In genomic region chr18:12819330-12819729, GRCh38 we compare ENCODE assay signal across 11 cellular contexts.
DNase-seq lines count a peak whose midpoint lies in the region; ATAC-seq and TF ChIP-seq lines count a peak whose summit lies in the region.
"Had no signal": no experiment of that assay in that cellular context is flagged by ENCODE, and none has a peak within 500 bp of the region (broad histone marks: within the 10 kb centered on the region; RNA-seq: fewer than 3 reads in every experiment).

No MANE protein-coding gene starts in this region.

- H3K9me3 Mint-ChIP-seq in activated T-helper 17 cell treated with anti-CD3 and anti-CD28 coated beads, Interleukin-2, amount 50 U/mL, for 72 hours, result no peaks in the 10 kb centered on the region

- H3K27me3 Mint-ChIP-seq in activated T-helper 17 cell treated with anti-CD3 and anti-CD28 coated beads, Interleukin-2, amount 50 U/mL, for 72 hours, result no peaks in the 10 kb centered on the region

- H3K4me3 Mint-ChIP-seq in activated T-helper 17 cell treated with anti-CD3 and anti-CD28 coated beads, Interleukin-2, amount 50 U/mL, for 72 hours, result no peak overlapping the region

- DNase-seq in GM13976 (ENCODE audit: low spot score) (peak; percentile 48), cortex of kidney (lab: John Stamatoyannopoulos, UW) (no peak), EL (no peak), H4 (ENCODE audit: low spot score) (no peak)
- DNase-seq: activated effector memory CD4-positive, alpha-beta T cell treated with Interleukin-2 at 50 U/mL for 16 hours; KBM-7; NCI-H524 had no signal

- H3K27ac Mint-ChIP-seq in activated T-helper 17 cell treated with anti-CD3 and anti-CD28 coated beads, Interleukin-2, amount 50 U/mL, for 72 hours, result peak overlapping the region; percentile 66

- peak; percentile 83 for ATAC-seq in GM19351 (IDR thresholded peaks at IDR 0.05; ENCODE audit: unreplicated experiment)
- ATAC-seq in HG03045 (IDR thresholded peaks at IDR 0.05; ENCODE audit: unreplicated experiment), result peak; percentile 79
- ATAC-seq in activated T-helper 17 cell treated with anti-CD3 and anti-CD28 coated beads, Interleukin-2, amount 50 U/mL, for 72 hours (replicated peaks), result peak; percentile 95
- ATAC-seq in HG03571 (IDR thresholded peaks at IDR 0.05; ENCODE audit: unreplicated experiment), result no peak

- TF ChIP-seq CTCF in GM13976 (IDR thresholded peaks at IDR 0.05; ENCODE audit: borderline replicate concordance, control extremely low read depth, extremely low read depth, insufficient read depth, missing control alignments), result no peak

- in situ Hi-C loops in GM13976 (cut with MboI; ENCODE audit: low sequenced_read_pairs, unreplicated experiment), result no loop called here

- peaks cover 12% of the 10 kb centered on the region for H3K4me1 Mint-ChIP-seq in activated T-helper 17 cell treated with anti-CD3 and anti-CD28 coated beads, Interleukin-2, amount 50 U/mL, for 72 hours

- H3K36me3 Mint-ChIP-seq in activated T-helper 17 cell treated with anti-CD3 and anti-CD28 coated beads, Interleukin-2, amount 50 U/mL, for 72 hours (ENCODE audit: low read depth), result peaks cover 94% of the 10 kb centered on the region
